ENCODE assay signal across 8 cellular contexts in the genomic region with DNA sequence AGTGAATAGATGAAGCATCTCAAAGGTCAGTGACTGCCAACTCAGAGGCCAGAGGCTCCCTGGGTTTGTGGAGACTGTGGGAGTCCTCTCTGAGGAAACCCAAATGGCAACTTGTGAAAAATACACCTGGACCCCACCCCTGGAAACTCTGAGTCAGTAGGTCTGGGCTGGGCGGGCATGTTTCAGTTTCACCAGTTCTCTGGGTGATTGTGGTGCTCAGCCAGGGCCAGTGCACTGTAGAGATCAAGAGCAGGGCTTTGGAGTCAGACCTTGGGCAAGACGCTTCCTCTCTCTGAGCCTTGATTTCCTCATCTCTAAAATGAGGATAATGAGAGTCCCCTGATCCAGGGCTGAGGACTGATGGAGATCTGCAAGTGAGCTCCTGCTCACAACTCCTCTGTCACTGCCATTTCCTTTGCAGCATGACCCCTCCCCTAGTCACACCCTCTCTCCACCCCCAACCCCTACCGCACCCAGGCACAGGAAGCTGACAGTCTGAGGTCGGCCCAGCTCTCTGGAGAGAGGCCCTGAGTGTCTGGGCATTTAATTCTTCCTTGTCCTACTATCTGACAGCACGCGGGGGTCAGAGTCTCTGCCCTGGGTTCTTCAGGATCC. TPM values are rescaled to one million over a fixed set of nuclear protein-coding genes. Genes with fewer than 3 reads are reported as not detected.
A peak's percentile ranks its signal among the peaks of the same experiment; 100 is the strongest.
DNase-seq lines count a peak whose midpoint lies in the region; ATAC-seq and TF ChIP-seq lines count a peak whose summit lies in the region.

No MANE protein-coding gene starts in this region.

- DNase-seq in ACHN (peak; percentile 25), GM19238 (ENCODE audit: insufficient read length, low spot score) (peak; percentile 77), right lobe of liver (peak in 1 of 3 donors; percentile 60), putamen (ENCODE audit: low spot score) (no peak)
- DNase-seq in stimulated activated CD8-positive, alpha-beta memory T cell treated with anti-CD3 and anti-CD28 coated beads, Interleukin-2, amount 100 ng/mL, for 48 hours (ENCODE audit: low read depth in 2 of 2), result peak; percentile 69 to 74

- H3K4me3 ChIP-seq in SU-DHL-6 (ENCODE audit: insufficient read depth, low read length, poor library complexity, severe bottlenecking), result peak overlapping the region; percentile 48
- H3K4me3 ChIP-seq in right lobe of liver, result no peak overlapping the region

- peaks cover 39% of the 10 kb centered on the region for H3K79me2 ChIP-seq in SU-DHL-6 (ENCODE audit: insufficient read depth, low read length)

- WGBS in right lobe of liver (ENCODE audit: insufficient coverage, low coverage, low lambda C conversion rate, missing lambda C conversion rate), result 40% methylated on average over 6 of the region's 6 CpGs

- H3K4me2 ChIP-seq in SU-DHL-6 (ENCODE audit: low read depth, low read length, poor library complexity, severe bottlenecking), result peak overlapping the region; percentile 65

- no peaks in the 10 kb centered on the region for H3K4me1 ChIP-seq in right lobe of liver

- peak; percentile 22 for TF ChIP-seq POLR2A in right lobe of liver (IDR thresholded peaks at IDR 0.05)

- peak overlapping the region; percentile 89 for H3K4me3 Mint-ChIP-seq in activated naive CD8-positive, alpha-beta T cell

- peaks cover 4% of the 10 kb centered on the region for H3K36me3 Mint-ChIP-seq in activated naive CD8-positive, alpha-beta T cell

- H3K4me1 Mint-ChIP-seq in activated naive CD8-positive, alpha-beta T cell (ENCODE audit: low read depth), result peaks cover 72% of the 10 kb centered on the region

- H3K9me2 ChIP-seq in SU-DHL-6 (replicated peaks; ENCODE audit: insufficient read depth, low read length), result no peaks in the 10 kb centered on the region

- H2AFZ ChIP-seq in SU-DHL-6 (ENCODE audit: low read depth, low read length, severe bottlenecking), result peak overlapping the region; percentile 9

- H3K9ac ChIP-seq in SU-DHL-6 (ENCODE audit: low read length), result peak overlapping the region; percentile 57

- H3K36me3 ChIP-seq in SU-DHL-6 (ENCODE audit: low read length) (no peaks in the 10 kb centered on the region), right lobe of liver (no peaks in the 10 kb centered on the region)

- peaks cover 34% of the 10 kb centered on the region for H3F3A ChIP-seq in SU-DHL-6 (ENCODE audit: insufficient read depth)

- no peaks in the 10 kb centered on the region for H3K9me3 Mint-ChIP-seq in activated naive CD8-positive, alpha-beta T cell (ENCODE audit: low read depth)

- in situ Hi-C loops in ACHN (cut with HindIII; ENCODE audit: low pct_ligation_motif_present, low pct_unique_long_range_greater_than_20kb, low sequenced_read_pairs), result no loop called here

- H3K9me3 ChIP-seq in SU-DHL-6 (ENCODE audit: insufficient read depth, low read length) (no peaks in the 10 kb centered on the region), right lobe of liver (no peaks in the 10 kb centered on the region)

- intact Hi-C loops in right lobe of liver (cut with DNase I), result no loop called here

- H3K27ac ChIP-seq in SU-DHL-6 (ENCODE audit: low read depth, low read length), result peak overlapping the region; percentile 69
- peak overlapping the region in 1 of 3 donors; percentile 41 for H3K27ac ChIP-seq in right lobe of liver

- H3K27me3 Mint-ChIP-seq in activated naive CD8-positive, alpha-beta T cell, result no peaks in the 10 kb centered on the region

- TF ChIP-seq CTCF in SU-DHL-6 (IDR thresholded peaks at IDR 0.05; ENCODE audit: insufficient read depth, low read length, poor library complexity, severe bottlenecking) (no peak), right lobe of liver (IDR thresholded peaks at IDR 0.05) (no peak)

- H3K27ac Mint-ChIP-seq in activated naive CD8-positive, alpha-beta T cell, result peak overlapping the region; percentile 95

- H4K20me1 ChIP-seq in SU-DHL-6 (ENCODE audit: low read depth, low read length), result no peaks in the 10 kb centered on the region

- no peaks in the 10 kb centered on the region for H3K27me3 ChIP-seq in SU-DHL-6 (ENCODE audit: low read length)
- no peaks in the 10 kb centered on the region for H3K27me3 ChIP-seq in right lobe of liver

- ATAC-seq in HG03342 (IDR thresholded peaks at IDR 0.05; ENCODE audit: unreplicated experiment) (peak; percentile 71), right lobe of liver (peak; percentile 70 to 79 (median 74))

RNA-seq across cellular contexts. Expression of a gene that starts 5.1 kb away (rescaled TPM):
- 1 to 10 TPM; 1.1 to 3.6 (median 1.5) TPM for total RNA-seq in right lobe of liver

RNA-seq across cellular contexts. Expression of a gene that starts 39.6 kb away (rescaled TPM):
- 10 to 100 TPM in 1 of 6 experiments, 1 to 10 TPM in 5; 5.2 to 18.8 (median 5.9) TPM for total RNA-seq in right lobe of liver

RNA-seq across cellular contexts. Expression of a gene that starts 43.2 kb away (rescaled TPM):
- total RNA-seq in right lobe of liver, result 10 to 100 TPM; 14.4 to 19.8 (median 17.6) TPM
